In genomic region chr12:57769594-57769993, GRCh38 we compare ENCODE assay signal across 24 cellular contexts. TPM values are rescaled to one million over a fixed set of nuclear protein-coding genes. Genes with fewer than 3 reads are reported as not detected.
DNase-seq lines count a peak whose midpoint lies in the region; ATAC-seq and TF ChIP-seq lines count a peak whose summit lies in the region.
"Had no signal": no experiment of that assay in that cellular context is flagged by ENCODE, and none has a peak within 500 bp of the region (broad histone marks: within the 10 kb centered on the region; RNA-seq: fewer than 3 reads in every experiment).

No MANE protein-coding gene starts in this region.

- H3K27me3 ChIP-seq in CD8-positive, alpha-beta T cell (ENCODE audit: insufficient read depth, low read length), result peaks cover 15% of the 10 kb centered on the region
- H3K27me3 ChIP-seq: adrenal gland had no signal

- no peak for DNase-seq in activated CD4-positive, alpha-beta T cell treated with anti-CD3 and anti-CD28 coated beads, Interleukin-2, amount 10 ng/mL, durations not matched to agents 24 days and 14 days
- no peak for DNase-seq in activated CD4-positive, alpha-beta T cell treated with anti-CD3 and anti-CD28 coated beads for 48 hours
- no peak for DNase-seq in CD8-positive, alpha-beta T cell
- no peak for DNase-seq in nephron progenitor cell
- no peak for DNase-seq in epidermal melanocyte (ENCODE audit: insufficient read length, low spot score)
- DNase-seq in NK-92 treated with Interleukin-12 subunit alpha and Interleukin-12 subunit beta, amount 100 ng/mL, for 24 hours (lab: John Stamatoyannopoulos, UW), result no peak
- DNase-seq: activated gamma-delta T cell treated with Interleukin-2 at 50 U/mL for 16 hours; adrenal gland; AML-193; H7; left ventricle myocardium superior; NCI-H1092; NCI-H187 treated with DMSO at 0.1 percent for 48 hours; NCI-H526; Peyer's patch; SIG-M5; stimulated activated naive CD8-positive, alpha-beta T cell treated with anti-CD3 and anti-CD28 coated beads, Interleukin-15, Interleukin-2, amounts not matched to agents 100 U/mL and 50 U/mL, for 24 hours; SW 1271; uterus had no signal

- intact Hi-C loops in activated CD4-positive, alpha-beta T cell treated with anti-CD3 and anti-CD28 coated beads, Interleukin-2, amount 10 ng/mL, durations not matched to agents 24 days and 14 days (cut with micrococcal nuclease), result no loop called here
- intact Hi-C loops in CD8-positive, alpha-beta T cell (cut with DNase I, micrococcal nuclease), result no loop called here

- no peak overlapping the region for H3K27ac ChIP-seq in CD8-positive, alpha-beta T cell (ENCODE audit: low read depth, low read length)
- H3K27ac ChIP-seq: A549, adrenal gland, epithelial cell of prostate, Peyer's patch, thoracic aorta, uterus had no signal

- CTCF ChIA-PET in CD8-positive, alpha-beta T cell (lab: Charles Lee), result interaction anchor here (2.8 to 4.4 kb wide), 3 partner anchors 10 to 13 kb away, joined by 11 to 17 read pairs (median 16); partner anchors contain the start of gene TSFM

- no peak for TF ChIP-seq CTCF in CD8-positive, alpha-beta T cell (IDR thresholded peaks at IDR 0.05)
- no peak for TF ChIP-seq CTCF in nephron progenitor cell (IDR thresholded peaks at IDR 0.05)

- H3K27ac Mint-ChIP-seq in activated CD4-positive, alpha-beta T cell treated with anti-CD3 and anti-CD28 coated beads, Interleukin-2, amount 10 ng/mL, durations not matched to agents 24 days and 14 days, result no peak overlapping the region
- no peak overlapping the region for H3K27ac Mint-ChIP-seq in CD8-positive, alpha-beta T cell
- peak overlapping the region; percentile 7 for H3K27ac Mint-ChIP-seq in activated T-helper 17 cell treated with anti-CD3 and anti-CD28 coated beads, Interleukin-2, amount 50 U/mL, for 72 hours
- H3K27ac Mint-ChIP-seq in nephron progenitor cell, result no peak overlapping the region

- no peak overlapping the region for H3K4me3 ChIP-seq in CD8-positive, alpha-beta T cell (ENCODE audit: low read depth, low read length)
- H3K4me3 ChIP-seq: A549, adrenal gland, Peyer's patch, thoracic aorta, uterus had no signal

- no peak for ATAC-seq in CD8-positive, alpha-beta T cell
- no peak for ATAC-seq in activated T-helper 17 cell treated with anti-CD3 and anti-CD28 coated beads, Interleukin-2, amount 50 U/mL, for 72 hours (replicated peaks)
- ATAC-seq in HG02885 (IDR thresholded peaks at IDR 0.05; ENCODE audit: poor library complexity, unreplicated experiment), result no peak
- ATAC-seq: A549; left ventricle myocardium superior; stimulated activated naive CD8-positive, alpha-beta T cell treated with anti-CD3 and anti-CD28 coated beads, Interleukin-15, Interleukin-2, amounts not matched to agents 100 U/mL and 50 U/mL, for 24 hours had no signal

- H3K27me3 Mint-ChIP-seq in activated CD4-positive, alpha-beta T cell treated with anti-CD3 and anti-CD28 coated beads, Interleukin-2, amount 10 ng/mL, durations not matched to agents 24 days and 14 days, result peaks cover 8% of the 10 kb centered on the region
- H3K27me3 Mint-ChIP-seq in CD8-positive, alpha-beta T cell (ENCODE audit: low read depth), result peaks cover 13% of the 10 kb centered on the region
- H3K27me3 Mint-ChIP-seq in activated T-helper 17 cell treated with anti-CD3 and anti-CD28 coated beads, Interleukin-2, amount 50 U/mL, for 72 hours, result no peaks in the 10 kb centered on the region
- peaks cover 54% of the 10 kb centered on the region for H3K27me3 Mint-ChIP-seq in nephron progenitor cell (ENCODE audit: low read depth, poor library complexity)

- peaks cover 36% of the 10 kb centered on the region for H3K36me3 Mint-ChIP-seq in activated CD4-positive, alpha-beta T cell treated with anti-CD3 and anti-CD28 coated beads, Interleukin-2, amount 10 ng/mL, durations not matched to agents 24 days and 14 days (ENCODE audit: low read depth)
- peaks cover 21% of the 10 kb centered on the region for H3K36me3 Mint-ChIP-seq in CD8-positive, alpha-beta T cell
- peaks cover 63% of the 10 kb centered on the region for H3K36me3 Mint-ChIP-seq in activated T-helper 17 cell treated with anti-CD3 and anti-CD28 coated beads, Interleukin-2, amount 50 U/mL, for 72 hours (ENCODE audit: low read depth)
- peaks cover 33% of the 10 kb centered on the region for H3K36me3 Mint-ChIP-seq in nephron progenitor cell (ENCODE audit: low read depth)

- no peaks in the 10 kb centered on the region for H3K9me3 ChIP-seq in CD8-positive, alpha-beta T cell (ENCODE audit: low read length)
- H3K9me3 ChIP-seq: A549, adrenal gland, Peyer's patch, thoracic aorta, uterus had no signal

- no peaks in the 10 kb centered on the region for H3K9me3 Mint-ChIP-seq in activated CD4-positive, alpha-beta T cell treated with anti-CD3 and anti-CD28 coated beads, Interleukin-2, amount 10 ng/mL, durations not matched to agents 24 days and 14 days
- no peaks in the 10 kb centered on the region for H3K9me3 Mint-ChIP-seq in CD8-positive, alpha-beta T cell
- no peaks in the 10 kb centered on the region for H3K9me3 Mint-ChIP-seq in activated T-helper 17 cell treated with anti-CD3 and anti-CD28 coated beads, Interleukin-2, amount 50 U/mL, for 72 hours
- H3K9me3 Mint-ChIP-seq in nephron progenitor cell, result no peaks in the 10 kb centered on the region

- POLR2A ChIA-PET in CD8-positive, alpha-beta T cell (lab: Charles Lee), result no interaction called here

- H3K4me3 Mint-ChIP-seq in activated CD4-positive, alpha-beta T cell treated with anti-CD3 and anti-CD28 coated beads, Interleukin-2, amount 10 ng/mL, durations not matched to agents 24 days and 14 days, result peak overlapping the region; percentile 27
- H3K4me3 Mint-ChIP-seq in CD8-positive, alpha-beta T cell, result peak overlapping the region; percentile 38
- H3K4me3 Mint-ChIP-seq in activated T-helper 17 cell treated with anti-CD3 and anti-CD28 coated beads, Interleukin-2, amount 50 U/mL, for 72 hours, result peak overlapping the region; percentile 95
- peak overlapping the region; percentile 51 for H3K4me3 Mint-ChIP-seq in nephron progenitor cell

- peaks cover 38% of the 10 kb centered on the region for H3K4me1 ChIP-seq in CD8-positive, alpha-beta T cell (ENCODE audit: insufficient read depth, low read length)

- H3K36me3 ChIP-seq in CD8-positive, alpha-beta T cell (ENCODE audit: insufficient read depth, low read length), result peaks cover 7% of the 10 kb centered on the region
- H3K36me3 ChIP-seq: adrenal gland, Peyer's patch, thoracic aorta, uterus had no signal

- H3K4me1 Mint-ChIP-seq in activated CD4-positive, alpha-beta T cell treated with anti-CD3 and anti-CD28 coated beads, Interleukin-2, amount 10 ng/mL, durations not matched to agents 24 days and 14 days, result peaks cover 35% of the 10 kb centered on the region
- peaks cover 32% of the 10 kb centered on the region for H3K4me1 Mint-ChIP-seq in CD8-positive, alpha-beta T cell (ENCODE audit: low read depth)
- peaks cover 23% of the 10 kb centered on the region for H3K4me1 Mint-ChIP-seq in activated T-helper 17 cell treated with anti-CD3 and anti-CD28 coated beads, Interleukin-2, amount 50 U/mL, for 72 hours
- H3K4me1 Mint-ChIP-seq in nephron progenitor cell, result peaks cover 46% of the 10 kb centered on the region

RNA-seq across cellular contexts. Expression of gene METTL1, which starts 2.3 kb away (rescaled TPM):
- total RNA-seq in activated CD4-positive, alpha-beta T cell treated with anti-CD3 and anti-CD28 coated beads, Interleukin-2, amount 10 ng/mL, durations not matched to agents 24 days and 14 days, result 72.2 and 79.8 TPM in 2 replicates
- 10 to 100 TPM; 14.0 to 20.0 TPM for total RNA-seq in CD8-positive, alpha-beta T cell
- total RNA-seq in activated T-helper 17 cell treated with anti-CD3 and anti-CD28 coated beads, Interleukin-2, amount 50 U/mL, for 72 hours, result 10 to 100 TPM; 19.0 to 39.5 TPM

RNA-seq across cellular contexts. Expression of gene CYP27B1, which starts 2.7 kb away (rescaled TPM):
- total RNA-seq in activated CD4-positive, alpha-beta T cell treated with anti-CD3 and anti-CD28 coated beads, Interleukin-2, amount 10 ng/mL, durations not matched to agents 24 days and 14 days, result 12.3 and 12.7 TPM in 2 replicates
- total RNA-seq in CD8-positive, alpha-beta T cell, result 1 to 10 TPM; 2.0 to 2.2 TPM
- total RNA-seq in activated T-helper 17 cell treated with anti-CD3 and anti-CD28 coated beads, Interleukin-2, amount 50 U/mL, for 72 hours, result 10 to 100 TPM; 14.4 to 14.7 TPM
- total RNA-seq: left ventricle myocardium superior had no signal

RNA-seq across cellular contexts. Expression of gene EEF1AKMT3, which starts 2.8 kb away (rescaled TPM):
- total RNA-seq in activated CD4-positive, alpha-beta T cell treated with anti-CD3 and anti-CD28 coated beads, Interleukin-2, amount 10 ng/mL, durations not matched to agents 24 days and 14 days, result 5.2 and 6.1 TPM in 2 replicates
- total RNA-seq in CD8-positive, alpha-beta T cell, result 1 to 10 TPM in 1 of 2 experiments, under 1 TPM in 1; 0.81 to 1.7 TPM
- total RNA-seq in activated T-helper 17 cell treated with anti-CD3 and anti-CD28 coated beads, Interleukin-2, amount 50 U/mL, for 72 hours, result 10 to 100 TPM in 1 of 2 donors, 1 to 10 TPM in 1; 5.4 to 11.5 TPM

RNA-seq across cellular contexts. Expression of gene TSFM, which starts 13.0 kb away (rescaled TPM):
- total RNA-seq in activated CD4-positive, alpha-beta T cell treated with anti-CD3 and anti-CD28 coated beads, Interleukin-2, amount 10 ng/mL, durations not matched to agents 24 days and 14 days, result 62.5 and 64.3 TPM in 2 replicates
- total RNA-seq in CD8-positive, alpha-beta T cell, result 10 to 100 TPM; 37.0 to 37.1 TPM
- total RNA-seq in activated T-helper 17 cell treated with anti-CD3 and anti-CD28 coated beads, Interleukin-2, amount 50 U/mL, for 72 hours, result 10 to 100 TPM; 30.7 to 63.8 TPM

RNA-seq across cellular contexts. Expression of gene MARCHF9, which starts 14.7 kb away (rescaled TPM):
- total RNA-seq in activated CD4-positive, alpha-beta T cell treated with anti-CD3 and anti-CD28 coated beads, Interleukin-2, amount 10 ng/mL, durations not matched to agents 24 days and 14 days, result 21.6 and 22.7 TPM in 2 replicates
- total RNA-seq in CD8-positive, alpha-beta T cell, result 10 to 100 TPM; 23.1 to 25.1 TPM
- total RNA-seq in activated T-helper 17 cell treated with anti-CD3 and anti-CD28 coated beads, Interleukin-2, amount 50 U/mL, for 72 hours, result 10 to 100 TPM; 22.5 to 26.9 TPM

Comparison
In these comparisons a context has a peak if more than half of its experiments do, and no peak if none do; other contexts are left out.
1. H3K4me3 Mint-ChIP-seq: peak in every context shown above with its lines; median percentile 95 in activated T-helper 17 cell treated with anti-CD3 and anti-CD28 coated beads, Interleukin-2, amount 50 U/mL, for 72 hours; 51 in nephron progenitor cell; 38 in CD8-positive, alpha-beta T cell; 27 in activated CD4-positive, alpha-beta T cell treated with anti-CD3 and anti-CD28 coated beads, Interleukin-2, amount 10 ng/mL, durations not matched to agents 24 days and 14 days.